Comparison of ENCODE assay signal across 22 cellular contexts in the genomic region with DNA sequence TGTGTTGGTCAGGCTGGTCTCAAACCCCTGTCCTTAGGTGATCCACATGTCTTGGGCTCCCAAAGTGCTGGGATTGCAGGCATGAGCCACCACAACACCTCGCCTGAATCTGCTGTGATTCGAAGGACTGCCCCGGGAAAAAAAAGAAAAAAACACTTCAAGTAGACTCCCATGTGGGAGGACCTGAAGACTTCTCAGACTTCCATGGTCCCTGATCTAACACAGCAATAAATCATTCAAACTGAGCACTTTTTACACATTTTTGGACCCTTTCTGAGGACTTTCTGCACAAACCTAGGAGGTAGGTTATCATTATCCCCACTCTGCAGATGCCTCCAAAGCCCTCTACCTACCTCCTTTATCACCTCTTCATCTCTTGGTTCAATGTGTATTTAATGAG. TPM values are rescaled to one million over a fixed set of nuclear protein-coding genes. Genes with fewer than 3 reads are reported as not detected.
DNase-seq lines count a peak whose midpoint lies in the region; ATAC-seq lines count a peak whose summit lies in the region.
"Had no signal": no experiment of that assay in that cellular context is flagged by ENCODE, and none has a peak within 500 bp of the region (broad histone marks: within the 10 kb centered on the region; RNA-seq: fewer than 3 reads in every experiment).

No MANE protein-coding gene starts in this region.

- no peak overlapping the region for H3K27ac Mint-ChIP-seq in activated naive CD4-positive, alpha-beta T cell treated with anti-CD3 and anti-CD28 coated beads, Interleukin-2, amount 50 U/mL, for 24 hours
- H3K27ac Mint-ChIP-seq in activated naive CD4-positive, alpha-beta T cell treated with anti-CD3 and anti-CD28 coated beads, Interleukin-2, amount 50 U/mL, for 72 hours, result no peak overlapping the region
- H3K27ac Mint-ChIP-seq in activated T-helper 1 cell treated with anti-CD3 and anti-CD28 coated beads, Interleukin-12 subunit alpha, Interleukin-12 subunit beta, Interleukin-2, Interleukin-4 antibody, amounts not matched to agents 30 ng/mL and 10 ng/mL and 1 ng/mL, durations not matched to agents 14 hours and 24 hours and 36 hours, result no peak overlapping the region

- no peaks in the 10 kb centered on the region for H3K27me3 Mint-ChIP-seq in activated naive CD4-positive, alpha-beta T cell treated with anti-CD3 and anti-CD28 coated beads, Interleukin-2, amount 50 U/mL, for 24 hours
- no peaks in the 10 kb centered on the region for H3K27me3 Mint-ChIP-seq in activated T-helper 1 cell treated with anti-CD3 and anti-CD28 coated beads, Interleukin-12 subunit alpha, Interleukin-12 subunit beta, Interleukin-2, Interleukin-4 antibody, amounts not matched to agents 30 ng/mL and 10 ng/mL and 1 ng/mL, durations not matched to agents 14 hours and 24 hours and 36 hours (ENCODE audit: insufficient read depth)

- H3K9me3 Mint-ChIP-seq in activated naive CD4-positive, alpha-beta T cell treated with anti-CD3 and anti-CD28 coated beads, Interleukin-2, amount 50 U/mL, for 24 hours, result no peaks in the 10 kb centered on the region
- H3K9me3 Mint-ChIP-seq in activated naive CD4-positive, alpha-beta T cell treated with anti-CD3 and anti-CD28 coated beads, Interleukin-2, amount 50 U/mL, for 72 hours, result no peaks in the 10 kb centered on the region
- no peaks in the 10 kb centered on the region for H3K9me3 Mint-ChIP-seq in activated T-helper 1 cell treated with anti-CD3 and anti-CD28 coated beads, Interleukin-12 subunit alpha, Interleukin-12 subunit beta, Interleukin-2, Interleukin-4 antibody, amounts not matched to agents 30 ng/mL and 10 ng/mL and 1 ng/mL, durations not matched to agents 14 hours and 24 hours and 36 hours

- intact Hi-C loops in activated T-helper 1 cell treated with anti-CD3 and anti-CD28 coated beads, Interleukin-12 subunit alpha, Interleukin-12 subunit beta, Interleukin-2, Interleukin-4 antibody, amounts not matched to agents 30 ng/mL and 10 ng/mL and 1 ng/mL, durations not matched to agents 14 hours and 24 hours and 36 hours (cut with micrococcal nuclease), result no loop called here

- peaks cover 17% of the 10 kb centered on the region for H3K4me1 Mint-ChIP-seq in activated naive CD4-positive, alpha-beta T cell treated with anti-CD3 and anti-CD28 coated beads, Interleukin-2, amount 50 U/mL, for 24 hours
- H3K4me1 Mint-ChIP-seq in activated T-helper 1 cell treated with anti-CD3 and anti-CD28 coated beads, Interleukin-12 subunit alpha, Interleukin-12 subunit beta, Interleukin-2, Interleukin-4 antibody, amounts not matched to agents 30 ng/mL and 10 ng/mL and 1 ng/mL, durations not matched to agents 14 hours and 24 hours and 36 hours (ENCODE audit: low read depth), result peaks cover 13% of the 10 kb centered on the region

- H3K36me3 Mint-ChIP-seq in activated naive CD4-positive, alpha-beta T cell treated with anti-CD3 and anti-CD28 coated beads, Interleukin-2, amount 50 U/mL, for 24 hours, result peaks cover 1% of the 10 kb centered on the region
- H3K36me3 Mint-ChIP-seq in activated naive CD4-positive, alpha-beta T cell treated with anti-CD3 and anti-CD28 coated beads, Interleukin-2, amount 50 U/mL, for 72 hours, result peaks cover 10 to 11% of the 10 kb centered on the region in 2 donors
- H3K36me3 Mint-ChIP-seq in activated T-helper 1 cell treated with anti-CD3 and anti-CD28 coated beads, Interleukin-12 subunit alpha, Interleukin-12 subunit beta, Interleukin-2, Interleukin-4 antibody, amounts not matched to agents 30 ng/mL and 10 ng/mL and 1 ng/mL, durations not matched to agents 14 hours and 24 hours and 36 hours (ENCODE audit: low read depth), result peaks cover 9% of the 10 kb centered on the region

- peak overlapping the region; percentile 17 for H3K4me3 Mint-ChIP-seq in activated naive CD4-positive, alpha-beta T cell treated with anti-CD3 and anti-CD28 coated beads, Interleukin-2, amount 50 U/mL, for 24 hours
- H3K4me3 Mint-ChIP-seq in activated T-helper 1 cell treated with anti-CD3 and anti-CD28 coated beads, Interleukin-12 subunit alpha, Interleukin-12 subunit beta, Interleukin-2, Interleukin-4 antibody, amounts not matched to agents 30 ng/mL and 10 ng/mL and 1 ng/mL, durations not matched to agents 14 hours and 24 hours and 36 hours, result peak overlapping the region; percentile 16

- DNase-seq in activated naive CD4-positive, alpha-beta T cell treated with anti-CD3 and anti-CD28 coated beads, Interleukin-2, amount 50 U/mL, for 72 hours (ENCODE audit: low spot score in 2 of 2), result no peak
- no peak for DNase-seq in activated T-helper 1 cell treated with anti-CD3 and anti-CD28 coated beads, Interleukin-12 subunit alpha, Interleukin-12 subunit beta, Interleukin-2, Interleukin-4 antibody, amounts not matched to agents 30 ng/mL and 10 ng/mL and 1 ng/mL, durations not matched to agents 14 hours and 24 hours and 36 hours (ENCODE audit: low spot score)
- DNase-seq in left kidney (ENCODE audit: low read depth, low spot score) (peak; percentile 60), COR-L47 (lab: John Stamatoyannopoulos, UW) (no peak)
- no peak for DNase-seq in stimulated activated CD4-positive, alpha-beta T cell treated with anti-CD3 and anti-CD28 coated beads, Interleukin-1b, Interleukin-23, amount 100 ng/mL, for 48 hours
- DNase-seq: DND-41, GOT3, HCEC 1CT, IMR-90, Karpas-422, MV-4-11, NCI-H1105 treated with DMSO at 0.1 percent for 48 hours, NCI-H2029 treated with DMSO at 0.1 percent for 48 hours, NCI-H345, NCI-H524, NCI-H774, Peyer's patch had no signal

- ATAC-seq in activated naive CD4-positive, alpha-beta T cell treated with anti-CD3 and anti-CD28 coated beads, Interleukin-2, amount 50 U/mL, for 72 hours, result no peak
- no peak for ATAC-seq in GM19328 (IDR thresholded peaks at IDR 0.05; ENCODE audit: unreplicated experiment)
- ATAC-seq: GM12878 had no signal

RNA-seq across cellular contexts. Expression of gene CLPP, which starts 1.8 kb away (rescaled TPM):
- total RNA-seq in activated naive CD4-positive, alpha-beta T cell treated with anti-CD3 and anti-CD28 coated beads, Interleukin-2, amount 50 U/mL, for 72 hours, result 100 to 1,000 TPM; 184 to 190 TPM
- 180 and 201 TPM in 2 replicates for total RNA-seq in activated T-helper 1 cell treated with anti-CD3 and anti-CD28 coated beads, Interleukin-12 subunit alpha, Interleukin-12 subunit beta, Interleukin-2, Interleukin-4 antibody, amounts not matched to agents 30 ng/mL and 10 ng/mL and 1 ng/mL, durations not matched to agents 14 hours and 24 hours and 36 hours

RNA-seq across cellular contexts. Expression of gene ALKBH7, which starts 13.1 kb away (rescaled TPM):
- total RNA-seq in activated naive CD4-positive, alpha-beta T cell treated with anti-CD3 and anti-CD28 coated beads, Interleukin-2, amount 50 U/mL, for 72 hours, result 10 to 100 TPM; 33.9 to 89.4 TPM
- total RNA-seq in activated T-helper 1 cell treated with anti-CD3 and anti-CD28 coated beads, Interleukin-12 subunit alpha, Interleukin-12 subunit beta, Interleukin-2, Interleukin-4 antibody, amounts not matched to agents 30 ng/mL and 10 ng/mL and 1 ng/mL, durations not matched to agents 14 hours and 24 hours and 36 hours, result 24.8 and 27.1 TPM in 2 replicates

RNA-seq across cellular contexts. Expression of gene PSPN, which starts 16.2 kb away (rescaled TPM):
- 1 to 10 TPM; 2.0 to 3.4 TPM for total RNA-seq in activated naive CD4-positive, alpha-beta T cell treated with anti-CD3 and anti-CD28 coated beads, Interleukin-2, amount 50 U/mL, for 72 hours
- total RNA-seq in activated T-helper 1 cell treated with anti-CD3 and anti-CD28 coated beads, Interleukin-12 subunit alpha, Interleukin-12 subunit beta, Interleukin-2, Interleukin-4 antibody, amounts not matched to agents 30 ng/mL and 10 ng/mL and 1 ng/mL, durations not matched to agents 14 hours and 24 hours and 36 hours, result 1.3 and 1.6 TPM in 2 replicates

RNA-seq across cellular contexts. Expression of gene ACER1, which starts 26.1 kb away (rescaled TPM):
- under 1 TPM in 1 of 2 donors, not detected in 1; 0.52 TPM for total RNA-seq in activated naive CD4-positive, alpha-beta T cell treated with anti-CD3 and anti-CD28 coated beads, Interleukin-2, amount 50 U/mL, for 72 hours
- 0.24 TPM in 1 of 2 replicates, not detected in the other for total RNA-seq in activated T-helper 1 cell treated with anti-CD3 and anti-CD28 coated beads, Interleukin-12 subunit alpha, Interleukin-12 subunit beta, Interleukin-2, Interleukin-4 antibody, amounts not matched to agents 30 ng/mL and 10 ng/mL and 1 ng/mL, durations not matched to agents 14 hours and 24 hours and 36 hours
- total RNA-seq: GM12878, IMR-90, M059J, SJSA1 had no signal

RNA-seq across cellular contexts. Expression of gene GTF2F1, which starts 33.4 kb away (rescaled TPM):
- total RNA-seq in activated naive CD4-positive, alpha-beta T cell treated with anti-CD3 and anti-CD28 coated beads, Interleukin-2, amount 50 U/mL, for 72 hours, result 10 to 100 TPM; 44.6 to 78.4 TPM
- 62.9 and 65.5 TPM in 2 replicates for total RNA-seq in activated T-helper 1 cell treated with anti-CD3 and anti-CD28 coated beads, Interleukin-12 subunit alpha, Interleukin-12 subunit beta, Interleukin-2, Interleukin-4 antibody, amounts not matched to agents 30 ng/mL and 10 ng/mL and 1 ng/mL, durations not matched to agents 14 hours and 24 hours and 36 hours
